Comparison of ENCODE assay signal across 23 cellular contexts in the genomic region with DNA sequence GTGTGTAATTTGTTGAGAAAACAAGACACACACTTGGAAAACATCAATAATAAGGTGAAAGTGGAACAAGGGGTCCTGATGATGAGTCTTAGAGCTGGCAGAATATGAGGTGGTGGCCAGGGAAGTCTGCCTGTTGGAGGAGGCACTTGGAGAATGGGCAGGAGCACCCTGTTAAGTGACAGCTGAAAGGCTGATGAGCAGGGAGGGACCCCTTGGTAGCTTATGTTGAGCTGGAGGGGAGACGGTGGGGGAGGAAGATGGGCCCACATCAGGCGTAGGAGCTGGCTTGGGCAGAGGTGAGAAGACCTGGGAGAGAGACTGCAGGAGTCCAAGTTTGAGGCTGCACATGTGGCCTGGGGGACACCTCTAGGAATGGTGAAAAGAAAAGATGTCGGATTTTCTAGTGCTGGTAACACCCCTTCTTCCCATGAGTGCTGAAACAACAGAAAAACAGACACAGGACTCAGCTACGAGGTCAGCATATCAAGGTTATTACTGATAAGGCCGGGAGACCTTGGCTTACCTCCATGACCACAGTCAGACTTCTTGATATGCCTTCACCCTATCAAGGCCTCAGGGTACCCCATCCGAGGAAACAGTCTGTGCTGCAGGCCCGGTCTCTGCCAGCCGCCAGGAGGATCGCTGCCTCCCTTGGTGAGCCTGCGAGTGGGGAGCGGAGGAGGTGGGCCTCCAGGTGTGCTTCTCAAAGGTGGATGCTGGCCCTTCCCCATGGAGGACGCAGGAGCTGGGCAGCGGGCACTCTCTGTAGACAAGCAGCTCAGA. TPM values are rescaled to one million over a fixed set of nuclear protein-coding genes. Genes with fewer than 3 reads are reported as not detected.
DNase-seq lines count a peak whose midpoint lies in the region; ATAC-seq lines count a peak whose summit lies in the region.
"Had no signal": no experiment of that assay in that cellular context is flagged by ENCODE, and none has a peak within 500 bp of the region (broad histone marks: within the 10 kb centered on the region; RNA-seq: fewer than 3 reads in every experiment).

No MANE protein-coding gene starts in this region.

- no peak overlapping the region for H3K4me2 ChIP-seq in trophoblast cell (ENCODE audit: low read length)
- H3K4me2 ChIP-seq: KMS-11 had no signal

- peak overlapping the region; percentile 38 for H2BK12ac ChIP-seq in trophoblast cell (ENCODE audit: low read length)

- H3K4ac ChIP-seq in trophoblast cell (ENCODE audit: low read depth, low read length): no peak overlapping the region

- no peaks in the 10 kb centered on the region for H3K9me3 ChIP-seq in CD4-positive, CD25-positive, alpha-beta regulatory T cell (ENCODE audit: control insufficient read depth in 2 of 2, low read length in 2 of 2)
- H3K9me3 ChIP-seq in SJSA1 (replicated peaks): no peaks in the 10 kb centered on the region
- H3K9me3 ChIP-seq in trophoblast cell (ENCODE audit: insufficient read depth, low read depth, low read length): no peaks in the 10 kb centered on the region

- DNase-seq in CD4-positive, CD25-positive, alpha-beta regulatory T cell: no peak
- peak in 1 of 2 experiments; percentile 20 for DNase-seq in SJSA1 (ENCODE audit: low read depth in 1 of 2, low spot score in 2 of 2)
- DNase-seq in islet precursor cell: peak; percentile 30
- no peak for DNase-seq in trophoblast cell
- no peak for DNase-seq in GF-D8 (lab: John Stamatoyannopoulos, UW)
- DNase-seq in germinal center (ENCODE audit: low spot score): no peak
- DNase-seq in DMS79 treated with DMSO at 0.1 percent for 48 hours (lab: John Stamatoyannopoulos, UW): no peak
- DNase-seq: DMS153; GOT3; IMR-90; MM.1S; NCI-H1048; NCI-H1417; NCI-H1694; NCI-H2029 treated with DMSO at 0.1 percent for 48 hours; NCI-H446 treated with DMSO at 0.1 percent for 48 hours; NCI-H526; NCI-H82; NK-92 treated with Interleukin-12 subunit alpha and Interleukin-12 subunit beta, amount 100 ng/mL, for 24 hours; Right ventricle myocardium superior; RPMI8226 had no signal

- no peaks in the 10 kb centered on the region for H3K9me3 Mint-ChIP-seq in CD4-positive, CD25-positive, alpha-beta regulatory T cell

- no peak overlapping the region for H3K14ac ChIP-seq in trophoblast cell (ENCODE audit: low read length)

- H2AK5ac ChIP-seq in trophoblast cell (ENCODE audit: low read length): peak overlapping the region; percentile 18

- no peaks in the 10 kb centered on the region for H3K36me3 Mint-ChIP-seq in CD4-positive, CD25-positive, alpha-beta regulatory T cell

- no peak overlapping the region for H4K8ac ChIP-seq in trophoblast cell (ENCODE audit: low read depth, low read length)

- H3K4me1 Mint-ChIP-seq in CD4-positive, CD25-positive, alpha-beta regulatory T cell: peaks cover 0 to 6% (median 2%) of the 10 kb centered on the region in 4 donors

- H3K4me1 ChIP-seq in CD4-positive, CD25-positive, alpha-beta regulatory T cell (ENCODE audit: control insufficient read depth, insufficient read depth, low read length, poor library complexity, severe bottlenecking): no peaks in the 10 kb centered on the region
- peaks cover 96% of the 10 kb centered on the region for H3K4me1 ChIP-seq in SJSA1 (replicated peaks)
- peaks cover 18 to 25% of the 10 kb centered on the region in 2 experiments for H3K4me1 ChIP-seq in trophoblast cell (ENCODE audit: control insufficient read depth in 1 of 2, insufficient read depth in 2 of 2, low read length in 2 of 2)

- H2BK120ac ChIP-seq in trophoblast cell (ENCODE audit: insufficient read depth, low read length, poor library complexity): peak overlapping the region; percentile 33

- no peak overlapping the region for H3K4me3 ChIP-seq in CD4-positive, CD25-positive, alpha-beta regulatory T cell (ENCODE audit: low read depth, low read length)
- H3K4me3 ChIP-seq in SJSA1: no peak overlapping the region
- no peak overlapping the region for H3K4me3 ChIP-seq in trophoblast cell (ENCODE audit: low read depth, low read length)

- H2AFZ ChIP-seq in trophoblast cell (ENCODE audit: insufficient read depth, low read length, poor library complexity): no peak overlapping the region

- H3K9ac ChIP-seq in trophoblast cell (ENCODE audit: low read length): no peak overlapping the region
- H3K9ac ChIP-seq: KMS-11 had no signal

- no peak overlapping the region for H3K23ac ChIP-seq in trophoblast cell (ENCODE audit: low read length)

- H3K36me3 ChIP-seq in CD4-positive, CD25-positive, alpha-beta regulatory T cell (ENCODE audit: control insufficient read depth, insufficient read depth, low read length): no peaks in the 10 kb centered on the region
- no peaks in the 10 kb centered on the region for H3K36me3 ChIP-seq in SJSA1
- no peaks in the 10 kb centered on the region for H3K36me3 ChIP-seq in trophoblast cell (ENCODE audit: control insufficient read depth in 1 of 2, insufficient read depth in 2 of 2, low read length in 2 of 2)

- ATAC-seq in CD4-positive, CD25-positive, alpha-beta regulatory T cell (ENCODE audit: low read depth in 2 of 2): no peak
- ATAC-seq: HCT116 had no signal

- peaks cover 3% of the 10 kb centered on the region for H3K79me1 ChIP-seq in trophoblast cell (ENCODE audit: low read length)

- no peak overlapping the region for H2BK5ac ChIP-seq in trophoblast cell (ENCODE audit: low read depth, low read length, poor library complexity)

- peak overlapping the region; percentile 63 for H4K91ac ChIP-seq in trophoblast cell (ENCODE audit: low read depth, low read length)

- H3K18ac ChIP-seq in trophoblast cell (ENCODE audit: low read length): no peak overlapping the region

- no peaks in the 10 kb centered on the region for H3K27me3 ChIP-seq in CD4-positive, CD25-positive, alpha-beta regulatory T cell (ENCODE audit: control insufficient read depth, insufficient read depth, low read length)
- H3K27me3 ChIP-seq in SJSA1 (replicated peaks) (no peaks in the 10 kb centered on the region), trophoblast cell (ENCODE audit: insufficient read depth, low read length) (no peaks in the 10 kb centered on the region)

- no CpG with 5 or more reads among the region's 13 CpGs for WGBS in trophoblast cell (ENCODE audit: extremely low coverage, insufficient coverage, insufficient read length)

- peak overlapping the region in 2 of 3 donors; percentile 9 to 78 for H3K27ac Mint-ChIP-seq in CD4-positive, CD25-positive, alpha-beta regulatory T cell

- H3K27ac ChIP-seq in CD4-positive, CD25-positive, alpha-beta regulatory T cell (ENCODE audit: insufficient read depth, low read length, poor library complexity, severe bottlenecking): no peak overlapping the region
- H3K27ac ChIP-seq in SJSA1: peak overlapping the region; percentile 61
- H3K27ac ChIP-seq in trophoblast cell (ENCODE audit: low read depth, low read length): no peak overlapping the region
- H3K27ac ChIP-seq: KMS-11 had no signal

- H3K79me2 ChIP-seq in trophoblast cell (ENCODE audit: control insufficient read depth, insufficient read depth, low read length, poor library complexity): no peaks in the 10 kb centered on the region

- H3K27me3 Mint-ChIP-seq in CD4-positive, CD25-positive, alpha-beta regulatory T cell: no peaks in the 10 kb centered on the region

- H3K4me3 Mint-ChIP-seq in CD4-positive, CD25-positive, alpha-beta regulatory T cell: no peak overlapping the region

- H4K12ac ChIP-seq in trophoblast cell (ENCODE audit: low read depth, low read length): no peak overlapping the region

RNA-seq across cellular contexts. Expression of a gene that starts 14.3 kb away (rescaled TPM):
- total RNA-seq in CD4-positive, CD25-positive, alpha-beta regulatory T cell: 0.39 TPM
- not detected for polyA plus RNA-seq in CD4-positive, CD25-positive, alpha-beta regulatory T cell
- total RNA-seq in SJSA1 (2014; rRNA removed; shearing (Covaris generic)): 345 and 479 TPM in 2 replicates
- polyA plus RNA-seq in trophoblast cell (2013): 11.5 and 12.2 TPM in 2 replicates

RNA-seq across cellular contexts. Expression of a gene that starts 47.5 kb away (rescaled TPM):
- 17.4 TPM for total RNA-seq in CD4-positive, CD25-positive, alpha-beta regulatory T cell
- 10 to 100 TPM; 28.6 to 49.7 (median 41.1) TPM for polyA plus RNA-seq in CD4-positive, CD25-positive, alpha-beta regulatory T cell
- total RNA-seq in SJSA1 (2014; rRNA removed; shearing (Covaris generic)): 78.0 and 127 TPM in 2 replicates
- 9.7 and 10.0 TPM in 2 replicates for polyA plus RNA-seq in trophoblast cell (2013)

Comparison
In these comparisons a context has a peak if more than half of its experiments do, and no peak if none do; other contexts are left out.
1. RNA of a gene that starts 14.3 kb away (total RNA-seq): 345 to 479 TPM in SJSA1; 0.39 TPM in CD4-positive, CD25-positive, alpha-beta regulatory T cell (single experiment); every median in the first group is over 100 times any median in the second.